19 cellular contexts compared by ENCODE assay signal in the genomic region with DNA sequence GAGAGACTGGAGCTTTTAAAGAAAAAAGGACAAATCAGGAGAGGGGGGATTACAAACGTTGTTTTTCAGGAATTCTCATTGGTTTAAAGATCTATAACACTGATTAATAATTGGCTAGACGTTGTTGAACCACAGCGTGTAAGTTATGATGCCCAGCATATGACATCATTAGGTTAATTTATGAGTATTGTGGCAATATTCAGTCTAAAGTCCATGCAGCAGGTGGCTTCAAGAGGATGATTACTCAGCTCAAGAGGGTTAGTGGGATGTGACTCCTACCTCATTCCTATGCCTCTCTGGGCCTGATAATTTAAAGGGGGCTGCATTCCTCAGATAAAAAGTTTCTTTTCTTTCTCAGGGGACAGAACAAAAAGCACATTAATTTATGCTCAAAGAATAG.
DNase-seq lines count a peak whose midpoint lies in the region; ATAC-seq and TF ChIP-seq lines count a peak whose summit lies in the region.
"Had no signal": no experiment of that assay in that cellular context is flagged by ENCODE, and none has a peak within 500 bp of the region (broad histone marks: within the 10 kb centered on the region; RNA-seq: fewer than 3 reads in every experiment).

No MANE protein-coding gene starts in this region.

- no peaks in the 10 kb centered on the region for H3K27me3 Mint-ChIP-seq in dendritic cell treated with granulocyte-macrophage colony-stimulating factor and Interleukin-4, amounts not matched to agents 40 ng/mL and 50 ng/mL, for 4 days

- no peak overlapping the region for H3K4me3 ChIP-seq in ascending aorta
- H3K4me3 ChIP-seq: colonic mucosa, testis had no signal

- H3K27ac ChIP-seq in ascending aorta, result no peak overlapping the region
- H3K27ac ChIP-seq: colonic mucosa, foreskin keratinocyte, testis had no signal

- no peaks in the 10 kb centered on the region for H3K36me3 ChIP-seq in ascending aorta
- H3K36me3 ChIP-seq: colonic mucosa had no signal

- no peak for ATAC-seq in HG02571 (IDR thresholded peaks at IDR 0.05; ENCODE audit: unreplicated experiment)
- ATAC-seq: foreskin keratinocyte, HCT116, left lobe of liver had no signal

- POLR2A ChIA-PET in GM10248 (lab: Yijun Ruan, JAX), result no interaction called here

- peak overlapping the region; percentile 1 for H3K4me3 Mint-ChIP-seq in dendritic cell treated with granulocyte-macrophage colony-stimulating factor and Interleukin-4, amounts not matched to agents 40 ng/mL and 50 ng/mL, for 4 days

- DNase-seq in DMS79 (lab: John Stamatoyannopoulos, UW) (peak; percentile 17), NCI-H1436 treated with DMSO at 0.1 percent for 48 hours (lab: John Stamatoyannopoulos, UW) (peak; percentile 69), NCI-H748 treated with DMSO at 0.1 percent for 48 hours (lab: John Stamatoyannopoulos, UW) (peak; percentile 75), ascending aorta (ENCODE audit: low spot score in 2 of 2) (no peak), GM10248 (ENCODE audit: extremely low spot score) (no peak)
- DNase-seq in activated CD4-positive, alpha-beta T cell treated with anti-CD3 and anti-CD28 coated beads for 4 hours, result no peak
- DNase-seq: activated CD4-positive, alpha-beta T cell treated with anti-CD3 and anti-CD28 coated beads for 48 hours; activated CD8-positive, alpha-beta memory T cell treated with anti-CD3 and anti-CD28 coated beads, Interleukin-2, amount 50 U/mL, for 48 hours; activated naive CD4-positive, alpha-beta T cell treated with Interleukin-2 at 50 U/mL for 16 hours; colonic mucosa; foreskin keratinocyte; IMR-90; nucleus accumbens; stimulated activated CD4-positive, alpha-beta T cell treated with anti-CD3 and anti-CD28 coated beads, Interleukin-4, amount 100 ng/mL, for 4 hours; testis had no signal

- intact Hi-C loops in dendritic cell treated with granulocyte-macrophage colony-stimulating factor and Interleukin-4, amounts not matched to agents 40 ng/mL and 50 ng/mL, for 4 days (cut with micrococcal nuclease), result no loop called here
- intact Hi-C loops in ascending aorta (cut with DNase I), result no loop called here

- no peaks in the 10 kb centered on the region for H3K9me3 ChIP-seq in ascending aorta
- H3K9me3 ChIP-seq: colonic mucosa, testis had no signal

- TF ChIP-seq CTCF in ascending aorta (IDR thresholded peaks at IDR 0.05) (no peak), GM10248 (IDR thresholded peaks at IDR 0.05; ENCODE audit: control extremely low read depth, extremely low read depth, low read depth, missing control alignments) (no peak)

- H3K4me1 Mint-ChIP-seq in dendritic cell treated with granulocyte-macrophage colony-stimulating factor and Interleukin-4, amounts not matched to agents 40 ng/mL and 50 ng/mL, for 4 days (ENCODE audit: low read depth), result peaks cover 28% of the 10 kb centered on the region

- H3K36me3 Mint-ChIP-seq in dendritic cell treated with granulocyte-macrophage colony-stimulating factor and Interleukin-4, amounts not matched to agents 40 ng/mL and 50 ng/mL, for 4 days (ENCODE audit: low read depth), result no peaks in the 10 kb centered on the region

- no peaks in the 10 kb centered on the region for H3K4me1 ChIP-seq in ascending aorta
- H3K4me1 ChIP-seq: colonic mucosa, foreskin keratinocyte, testis had no signal

- CTCF ChIA-PET in GM10248 (lab: Yijun Ruan, JAX), result interaction anchor here (0.8 to 1.6 kb wide), 6 partner anchors 10 to 35 kb away, joined by 3 to 8 read pairs (median 3); no protein-coding TSS in a partner anchor

- peak overlapping the region; percentile 67 for H3K27ac Mint-ChIP-seq in dendritic cell treated with granulocyte-macrophage colony-stimulating factor and Interleukin-4, amounts not matched to agents 40 ng/mL and 50 ng/mL, for 4 days

- peaks cover 35% of the 10 kb centered on the region for H3K9me3 Mint-ChIP-seq in dendritic cell treated with granulocyte-macrophage colony-stimulating factor and Interleukin-4, amounts not matched to agents 40 ng/mL and 50 ng/mL, for 4 days

- no peaks in the 10 kb centered on the region for H3K27me3 ChIP-seq in ascending aorta
- H3K27me3 ChIP-seq: colonic mucosa, foreskin keratinocyte, testis had no signal

Comparison
In these comparisons a context has a peak if more than half of its experiments do, and no peak if none do; other contexts are left out.
1. DNase-seq: peak in DMS79 (single experiment), NCI-H1436 treated with DMSO at 0.1 percent for 48 hours (single experiment) and NCI-H748 treated with DMSO at 0.1 percent for 48 hours (single experiment); none in ascending aorta (0 of 2), activated CD4-positive, alpha-beta T cell treated with anti-CD3 and anti-CD28 coated beads for 4 hours (0 of 2) and GM10248 (single experiment).